In genomic region chr19:3359850-3360493, GRCh38 we compare ENCODE assay signal across 8 cellular contexts. TPM values are rescaled to one million over a fixed set of nuclear protein-coding genes. Genes with fewer than 3 reads are reported as not detected.
DNase-seq lines count a peak whose midpoint lies in the region; ATAC-seq and TF ChIP-seq lines count a peak whose summit lies in the region.

No MANE protein-coding gene starts in this region.

- CTCF ChIA-PET in Panc1 (lab: Charles Lee): no interaction called here
- CTCF ChIA-PET in mammary epithelial cell (lab: Charles Lee; ENCODE audit: low non-redundant PET): no interaction called here

- BruUV-seq in Panc1 (replicated peaks; lab: Mats Ljungman, UMichigan) (no TSS peak), mammary epithelial cell (replicated peaks; lab: Mats Ljungman, UMichigan) (no TSS peak)

- peak overlapping the region; percentile 86 for H2AFZ ChIP-seq in mammary epithelial cell (ENCODE audit: low read depth, low read length)

- H3K9me3 ChIP-seq in Panc1 (ENCODE audit: control insufficient read depth, insufficient read depth, low read depth, low read length) (no peaks in the 10 kb centered on the region), mammary epithelial cell (replicated peaks; ENCODE audit: insufficient read depth, low read length) (no peaks in the 10 kb centered on the region), tibial nerve (peaks cover 0 to 3% (median 0%) of the 10 kb centered on the region in 4 donors)

- H3K36me3 ChIP-seq in Panc1 (ENCODE audit: control insufficient read depth, insufficient read depth, low read length): no peaks in the 10 kb centered on the region
- no peaks in the 10 kb centered on the region for H3K36me3 ChIP-seq in mammary epithelial cell (ENCODE audit: insufficient read depth, low read length)
- H3K36me3 ChIP-seq in tibial nerve: peaks cover 0 to 2% (median 0%) of the 10 kb centered on the region in 3 donors

- ATAC-seq in Panc1 (peak; percentile 59), memory B cell (ENCODE audit: low read depth) (peak; percentile 33), HG02884 (IDR thresholded peaks at IDR 0.05; ENCODE audit: unreplicated experiment) (no peak), GM18505 (IDR thresholded peaks at IDR 0.05; ENCODE audit: unreplicated experiment) (no peak)

- peak overlapping the region; percentile 81 for H3K27ac ChIP-seq in Panc1 (ENCODE audit: low read length)
- no peak overlapping the region for H3K27ac ChIP-seq in mammary epithelial cell (ENCODE audit: insufficient read depth, low read depth, low read length)
- peak overlapping the region; percentile 96 to 100 (median 98) for H3K27ac ChIP-seq in tibial nerve

- H3K27me3 Mint-ChIP-seq in memory B cell: peaks cover 2% of the 10 kb centered on the region

- H3K9me3 Mint-ChIP-seq in memory B cell: no peaks in the 10 kb centered on the region

- peak overlapping the region; percentile 99 for H3K4me2 ChIP-seq in mammary epithelial cell (ENCODE audit: insufficient read depth, low read depth, low read length)

- peak; percentile 14 to 39 for DNase-seq in stimulated activated CD4-positive, alpha-beta T cell treated with anti-CD3 and anti-CD28 coated beads, Interleukin-1b, Interleukin-23, amount 100 ng/mL, for 4 hours (ENCODE audit: low read depth in 2 of 2)
- no peak for DNase-seq in stimulated activated CD4-positive, alpha-beta T cell treated with anti-CD3 and anti-CD28 coated beads, Interleukin-12 subunit alpha, Interleukin-12 subunit beta, amount 100 ng/mL, for 4 hours
- no peak for DNase-seq in Panc1 (ENCODE audit: low read depth, low spot score)
- no peak for DNase-seq in mammary epithelial cell
- peak in 1 of 2 donors; percentile 53 for DNase-seq in memory B cell (ENCODE audit: low spot score in 2 of 2)
- DNase-seq in tibial nerve (ENCODE audit: low spot score in 2 of 2): no peak

- TF ChIP-seq CTCF in Panc1 (IDR thresholded peaks at IDR 0.05) (no peak), mammary epithelial cell (conservative IDR thresholded peaks at IDR 0.05 in 1 of 2, IDR thresholded peaks at IDR 0.05 in 1 of 2; ENCODE audit: extremely low read depth in 1 of 2, insufficient read depth in 1 of 2, low read depth in 1 of 2, low read length in 2 of 2) (no peak), tibial nerve (IDR thresholded peaks at IDR 0.05) (no peak)

- H3K4me3 Mint-ChIP-seq in memory B cell: peak overlapping the region; percentile 89

- dilution Hi-C loops in mammary epithelial cell (cut with HindIII; ENCODE audit: low sequenced_read_pairs): no loop called here

- peak overlapping the region; percentile 69 for H3K27ac Mint-ChIP-seq in memory B cell

- no peaks in the 10 kb centered on the region for H4K20me1 ChIP-seq in mammary epithelial cell (ENCODE audit: insufficient read depth, low read length)

- TF ChIP-seq POLR2A in tibial nerve (IDR thresholded peaks at IDR 0.05) (no peak), GM18505 (IDR thresholded peaks at IDR 0.05; ENCODE audit: borderline replicate concordance, extremely low read depth, insufficient read depth, insufficient read length) (no peak)

- WGBS in mammary epithelial cell (ENCODE audit: low coverage, missing lambda C conversion rate): no CpG with 5 or more reads among the region's 101 CpGs
- WGBS in tibial nerve, 2 donors: 0 to 1% methylated on average over 9 to 35 of the region's 101 CpGs

- intact Hi-C loops in Panc1 (cut with micrococcal nuclease; ENCODE audit: unreplicated experiment) (no loop called here), mammary epithelial cell (cut with micrococcal nuclease) (no loop called here)

- H3K4me3 ChIP-seq in Panc1 (ENCODE audit: low read depth in 2 of 2, low read length in 2 of 2): peak overlapping the region; percentile 61 to 66
- peak overlapping the region; percentile 65 to 76 (median 72) for H3K4me3 ChIP-seq in mammary epithelial cell (replicated peaks in 1 of 3; ENCODE audit: insufficient read depth in 1 of 3, low read depth in 2 of 3, low read length in 3 of 3)
- H3K4me3 ChIP-seq in tibial nerve: peak overlapping the region; percentile 90 to 100 (median 95)

- in situ Hi-C loops in Panc1 (cut with HindIII; ENCODE audit: low pct_unique_long_range_greater_than_20kb, low sequenced_read_pairs): no loop called here
- in situ Hi-C loops in mammary epithelial cell (cut with MboI; ENCODE audit: low sequenced_read_pairs in 2 of 2): no loop called here

- no peaks in the 10 kb centered on the region for H3K36me3 Mint-ChIP-seq in memory B cell

- peaks cover 28% of the 10 kb centered on the region for H3K4me1 ChIP-seq in Panc1 (ENCODE audit: control insufficient read depth, insufficient read depth, low read length)
- H3K4me1 ChIP-seq in mammary epithelial cell (ENCODE audit: insufficient read depth, low read length): peaks cover 13% of the 10 kb centered on the region
- H3K4me1 ChIP-seq in tibial nerve: peaks cover 0 to 56% (median 14%) of the 10 kb centered on the region in 4 donors

- H3K79me2 ChIP-seq in mammary epithelial cell (ENCODE audit: insufficient read depth, low read length): peaks cover 20% of the 10 kb centered on the region

- H3K9ac ChIP-seq in mammary epithelial cell (ENCODE audit: insufficient read depth, low read length): no peak overlapping the region

- POLR2A ChIA-PET in Panc1 (lab: Charles Lee): no interaction called here

- TF ChIP-seq EP300 in tibial nerve (IDR thresholded peaks at IDR 0.05): no peak

- H3K4me1 Mint-ChIP-seq in memory B cell: peaks cover 20% of the 10 kb centered on the region

- H3K27me3 ChIP-seq in Panc1 (ENCODE audit: control insufficient read depth, insufficient read depth, low read length) (no peaks in the 10 kb centered on the region), mammary epithelial cell (ENCODE audit: insufficient read depth, low read length) (no peaks in the 10 kb centered on the region), tibial nerve (no peaks in the 10 kb centered on the region)

RNA-seq across cellular contexts. Expression of gene NFIC, which starts 6.4 kb away (rescaled TPM):
- 120 TPM for total RNA-seq in Panc1 (2021; ENCODE audit: unreplicated experiment)
- 56.0 TPM for polyA plus RNA-seq in Panc1 (2012; ENCODE audit: insufficient read length)
- 10 to 100 TPM; 43.7 to 77.5 TPM for total RNA-seq in mammary epithelial cell
- polyA plus RNA-seq in mammary epithelial cell: 8.9 TPM
- polyA minus RNA-seq in mammary epithelial cell: 43.2 TPM
- total RNA-seq in tibial nerve: 100 to 1,000 TPM; 138 to 200 (median 160) TPM

Comparison
In these comparisons a context has a peak if more than half of its experiments do, and no peak if none do; other contexts are left out.
1. DNase-seq: peak in stimulated activated CD4-positive, alpha-beta T cell treated with anti-CD3 and anti-CD28 coated beads, Interleukin-1b, Interleukin-23, amount 100 ng/mL, for 4 hours (2 of 2); none in stimulated activated CD4-positive, alpha-beta T cell treated with anti-CD3 and anti-CD28 coated beads, Interleukin-12 subunit alpha, Interleukin-12 subunit beta, amount 100 ng/mL, for 4 hours (single experiment), Panc1 (single experiment), mammary epithelial cell (single experiment) and tibial nerve (0 of 2).
2. ATAC-seq: peak in Panc1 (single experiment) and memory B cell (single experiment); none in HG02884 (single experiment) and GM18505 (single experiment).
3. Peak in every context shown above with its lines, with median percentiles within 50 percentile points of each other: H3K4me3 ChIP-seq.